Comparison of ENCODE assay signal across 8 cellular contexts in genomic region chr1:65420590-65421340, GRCh38. TPM values are rescaled to one million over a fixed set of nuclear protein-coding genes. Genes with fewer than 3 reads are reported as not detected.
DNase-seq lines count a peak whose midpoint lies in the region; ATAC-seq and TF ChIP-seq lines count a peak whose summit lies in the region.

LEPR (plus strand) TSS chr1:65420668; CDS start chr1:65565566, 144,898 bp downstream.
LEPROT (plus strand) TSS chr1:65420668; CDS start chr1:65420725, 57 bp downstream.

- DNase-seq in DMS79 (lab: John Stamatoyannopoulos, UW) (peak; percentile 66), HuH-7 (ENCODE audit: low spot score) (peak; percentile 76), T-cell (peak in 2 of 34 experiments; percentile 1 to 3), foreskin fibroblast (peak in 1 of 2 donors; percentile 43), progenitor cell of endocrine pancreas (ENCODE audit: low spot score, unreplicated experiment) (no peak), D341Med (ENCODE audit: low spot score) (no peak)
- DNase-seq in activated CD4-positive, CD25-positive, alpha-beta regulatory T cell treated with anti-CD3 and anti-CD28 coated beads, Interleukin-2, amount 50 U/mL, for 72 hours = no peak

- ATAC-seq in GM19467 (IDR thresholded peaks at IDR 0.05; ENCODE audit: unreplicated experiment) (peak; percentile 58), T-cell (replicated peaks in 1 of 4) (peak in 2 of 4 experiments; percentile 0)

- CTCF ChIA-PET in T-cell (lab: Charles Lee) = interaction anchor here (0.7 to 2.2 kb wide), 13 partner anchors 8 to 673 kb away, joined by 3 to 8 read pairs (median 3); no protein-coding TSS in a partner anchor

- POLR2A ChIA-PET in T-cell (lab: Charles Lee) = interaction anchor here (0.6 to 1.1 kb wide), 4 partner anchors 154 to 1770 kb away, joined by 3 to 13 read pairs (median 4); no protein-coding TSS in a partner anchor

- peaks cover 17 to 24% (median 22%) of the 10 kb centered on the region in 3 donors for H3K4me1 Mint-ChIP-seq in T-cell
- peaks cover 22% of the 10 kb centered on the region for H3K4me1 Mint-ChIP-seq in progenitor cell of endocrine pancreas (ENCODE audit: low read depth)

- no peak for TF ChIP-seq CTCF in foreskin fibroblast (IDR thresholded peaks at IDR 0.05; ENCODE audit: low read depth, low read length)
- TF ChIP-seq CTCF in progenitor cell of endocrine pancreas (IDR thresholded peaks at IDR 0.05; ENCODE audit: unreplicated experiment) = no peak

- H3K36me3 Mint-ChIP-seq in T-cell = peaks cover 7% of the 10 kb centered on the region
- peaks cover 9% of the 10 kb centered on the region for H3K36me3 Mint-ChIP-seq in progenitor cell of endocrine pancreas (ENCODE audit: insufficient read depth)

- H3K27me3 Mint-ChIP-seq in T-cell (no peaks in the 10 kb centered on the region), progenitor cell of endocrine pancreas (no peaks in the 10 kb centered on the region)

- H3K27ac Mint-ChIP-seq in T-cell (peak within 1 kb of the TSS; percentile 93 to 96), progenitor cell of endocrine pancreas (peak within 1 kb of the TSS; percentile 98)

- no peak within 1 kb of the TSS for H3K4me3 Mint-ChIP-seq in T-cell
- H3K4me3 Mint-ChIP-seq in progenitor cell of endocrine pancreas (ENCODE audit: low read depth) = no peak within 1 kb of the TSS

- H3K9me3 Mint-ChIP-seq in T-cell = no peaks in the 10 kb centered on the region
- H3K9me3 Mint-ChIP-seq in progenitor cell of endocrine pancreas (ENCODE audit: low read depth) = no peaks in the 10 kb centered on the region

- H3K4me3 ChIP-seq in foreskin fibroblast (ENCODE audit: low read depth in 1 of 2, low read length in 2 of 2) = peak within 1 kb of the TSS; percentile 79 to 91

RNA-seq across cellular contexts. Expression of gene LEPR, which starts in this region (rescaled TPM):
- total RNA-seq in T-cell (1 to 10 TPM in 4 of 5 donors, under 1 TPM in 1; 0.95 to 2.1 (median 1.3) TPM), progenitor cell of endocrine pancreas (3.0 and 3.2 TPM in 2 replicates)

RNA-seq across cellular contexts. Expression of gene LEPROT, which starts in this region (rescaled TPM):
- total RNA-seq in T-cell (10 to 100 TPM; 17.8 to 27.0 (median 21.7) TPM), progenitor cell of endocrine pancreas (54.5 and 55.9 TPM in 2 replicates)

Comparison
In these comparisons a context has a peak if more than half of its experiments do, and no peak if none do; other contexts are left out.
1. DNase-seq: peak in DMS79 (single experiment) and HuH-7 (single experiment); none in progenitor cell of endocrine pancreas (single experiment), D341Med (single experiment) and activated CD4-positive, CD25-positive, alpha-beta regulatory T cell treated with anti-CD3 and anti-CD28 coated beads, Interleukin-2, amount 50 U/mL, for 72 hours (single experiment).